Comparison of ENCODE assay signal across 6 cellular contexts in genomic region chr1:209213989-209214388, GRCh38.
"Had no signal": no experiment of that assay in that cellular context is flagged by ENCODE, and none has a peak within 500 bp of the region (broad histone marks: within the 10 kb centered on the region; RNA-seq: fewer than 3 reads in every experiment).

No MANE protein-coding gene starts in this region.

- H3K27ac ChIP-seq: HL-60, KMS-11 had no signal

- DNase-seq: IMR-90, KBM-7, KG1 had no signal

- H3K4me3 ChIP-seq: K562 had no signal
